In the genomic region with DNA sequence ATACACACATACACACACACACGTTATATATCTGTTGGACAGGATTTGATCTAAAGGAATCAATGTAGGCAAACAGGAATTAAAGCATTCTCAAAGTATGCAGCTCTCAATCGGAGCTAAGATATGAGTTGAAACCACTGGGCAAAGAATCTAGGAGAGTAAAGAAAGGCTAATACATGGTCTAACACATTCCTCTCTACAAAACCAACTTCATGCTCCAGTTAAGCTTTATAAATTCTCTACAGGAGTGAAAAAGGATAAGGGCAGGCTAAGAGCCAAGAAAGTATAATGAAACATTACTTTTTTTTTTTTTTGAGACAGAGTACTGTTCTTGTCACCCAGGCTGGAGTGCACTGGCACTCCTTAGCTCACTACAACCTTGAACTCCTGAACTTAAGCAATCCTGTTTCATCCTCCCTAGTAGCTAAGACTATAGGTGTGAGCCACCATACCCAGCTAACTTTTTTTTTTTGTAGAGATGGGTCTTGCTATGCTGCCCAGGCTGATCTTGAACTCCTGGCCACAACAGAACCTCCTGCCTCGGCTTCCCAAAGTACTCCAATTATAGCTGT, we compare ENCODE assay signal across 18 cellular contexts. TPM values are rescaled to one million over a fixed set of nuclear protein-coding genes. Genes with fewer than 3 reads are reported as not detected.
DNase-seq lines count a peak whose midpoint lies in the region; ATAC-seq and TF ChIP-seq lines count a peak whose summit lies in the region.
"Had no signal": no experiment of that assay in that cellular context is flagged by ENCODE, and none has a peak within 500 bp of the region (broad histone marks: within the 10 kb centered on the region; RNA-seq: fewer than 3 reads in every experiment).

No MANE protein-coding gene starts in this region.

- H3K4me1 ChIP-seq in heart left ventricle (peaks cover 0 to 75% (median 55%) of the 10 kb centered on the region in 12 donors), parathyroid adenoma (no peaks in the 10 kb centered on the region), tibial nerve (peaks cover 9 to 89% (median 43%) of the 10 kb centered on the region in 4 donors)
- H3K4me1 ChIP-seq: foreskin keratinocyte had no signal

- H3K4me1 Mint-ChIP-seq in activated naive CD8-positive, alpha-beta T cell (ENCODE audit: low read depth), result peaks cover 75% of the 10 kb centered on the region
- peaks cover 43% of the 10 kb centered on the region for H3K4me1 Mint-ChIP-seq in activated naive CD8-positive, alpha-beta T cell treated with anti-CD3 and anti-CD28 coated beads, Interleukin-2, amount 50 U/mL, for 24 hours

- no peaks in the 10 kb centered on the region for H3K27me3 Mint-ChIP-seq in activated naive CD8-positive, alpha-beta T cell
- H3K27me3 Mint-ChIP-seq in activated naive CD8-positive, alpha-beta T cell treated with anti-CD3 and anti-CD28 coated beads, Interleukin-2, amount 50 U/mL, for 24 hours, result no peaks in the 10 kb centered on the region
- H3K27me3 Mint-ChIP-seq: activated CD4-positive, alpha-beta T cell treated with anti-CD3 and anti-CD28 coated beads, Interleukin-2, amount 10 ng/mL, durations not matched to agents 24 days and 14 days had no signal

- H3K36me3 ChIP-seq in heart left ventricle, result peaks cover 0 to 94% (median 73%) of the 10 kb centered on the region in 9 donors
- peaks cover 3% of the 10 kb centered on the region for H3K36me3 ChIP-seq in parathyroid adenoma (ENCODE audit: control insufficient read depth, insufficient read depth, low read length)
- peaks cover 0 to 60% (median 26%) of the 10 kb centered on the region in 3 donors for H3K36me3 ChIP-seq in tibial nerve

- H3K27ac ChIP-seq in heart left ventricle, result peak overlapping the region in 9 of 12 donors; percentile 24 to 82 (median 48)
- H3K27ac ChIP-seq in parathyroid adenoma, result no peak overlapping the region
- peak overlapping the region; percentile 6 to 95 (median 62) for H3K27ac ChIP-seq in tibial nerve
- H3K27ac ChIP-seq: foreskin keratinocyte, RWPE1 had no signal

- WGBS in heart left ventricle, 4 donors, result 73 to 85% (median 80%) methylated on average over 3 of the region's 3 CpGs
- WGBS in tibial nerve, 2 donors, result 64 to 69% methylated on average over 3 of the region's 3 CpGs

- H3K79me2 ChIP-seq in parathyroid adenoma, result peaks cover 4% of the 10 kb centered on the region

- no peak for TF ChIP-seq CTCF in heart left ventricle (IDR thresholded peaks at IDR 0.05)
- TF ChIP-seq CTCF in parathyroid adenoma (IDR thresholded peaks at IDR 0.05), result no peak
- TF ChIP-seq CTCF in tibial nerve (IDR thresholded peaks at IDR 0.05), result no peak

- H3K9me3 ChIP-seq in heart left ventricle (no peaks in the 10 kb centered on the region), parathyroid adenoma (ENCODE audit: control insufficient read depth, low read length) (no peaks in the 10 kb centered on the region), tibial nerve (no peaks in the 10 kb centered on the region)

- peak overlapping the region; percentile 55 for H3K27ac Mint-ChIP-seq in activated naive CD8-positive, alpha-beta T cell
- H3K27ac Mint-ChIP-seq in activated naive CD8-positive, alpha-beta T cell treated with anti-CD3 and anti-CD28 coated beads, Interleukin-2, amount 50 U/mL, for 24 hours, result no peak overlapping the region
- H3K27ac Mint-ChIP-seq: activated CD4-positive, alpha-beta T cell treated with anti-CD3 and anti-CD28 coated beads, Interleukin-2, amount 10 ng/mL, durations not matched to agents 24 days and 14 days had no signal

- DNase-seq in activated naive CD8-positive, alpha-beta T cell treated with anti-CD3 and anti-CD28 coated beads, Interleukin-2, amount 50 U/mL, for 24 hours, result no peak
- DNase-seq in heart left ventricle (no peak), tibial nerve (ENCODE audit: low spot score in 2 of 2) (no peak)
- no peak for DNase-seq in activated CD8-positive, alpha-beta memory T cell treated with anti-CD3 and anti-CD28 coated beads, Interleukin-2, amount 50 U/mL, for 4 hours
- DNase-seq: activated CD4-positive, alpha-beta T cell treated with anti-CD3 and anti-CD28 coated beads, Interleukin-2, amount 10 ng/mL, durations not matched to agents 24 days and 14 days; activated CD8-positive, alpha-beta memory T cell treated with anti-CD3 and anti-CD28 coated beads, Interleukin-2, amount 50 U/mL, for 48 hours; foreskin keratinocyte; Karpas-422; NCI-H1092 treated with DMSO at 0.1 percent for 48 hours; NCI-H2081; NCI-H510A treated with DMSO at 0.1 percent for 48 hours; stimulated activated naive CD4-positive, alpha-beta T cell; SW 1271 had no signal

- H3K4me2 ChIP-seq in parathyroid adenoma (ENCODE audit: low read length), result peak overlapping the region; percentile 42

- no peak overlapping the region for H3K4me3 Mint-ChIP-seq in activated naive CD8-positive, alpha-beta T cell
- no peak overlapping the region for H3K4me3 Mint-ChIP-seq in activated naive CD8-positive, alpha-beta T cell treated with anti-CD3 and anti-CD28 coated beads, Interleukin-2, amount 50 U/mL, for 24 hours
- H3K4me3 Mint-ChIP-seq: activated CD4-positive, alpha-beta T cell treated with anti-CD3 and anti-CD28 coated beads, Interleukin-2, amount 10 ng/mL, durations not matched to agents 24 days and 14 days had no signal

- H3K27me3 ChIP-seq in heart left ventricle, result no peaks in the 10 kb centered on the region
- H3K27me3 ChIP-seq in parathyroid adenoma (ENCODE audit: control insufficient read depth, insufficient read depth, low read length), result no peaks in the 10 kb centered on the region
- no peaks in the 10 kb centered on the region for H3K27me3 ChIP-seq in tibial nerve
- H3K27me3 ChIP-seq: foreskin keratinocyte had no signal

- no peak overlapping the region for H2AFZ ChIP-seq in parathyroid adenoma

- intact Hi-C loops in heart left ventricle (cut with DNase I), result no loop called here

- no peak for TF ChIP-seq EP300 in tibial nerve (IDR thresholded peaks at IDR 0.05)

- TF ChIP-seq POLR2A in heart left ventricle (IDR thresholded peaks at IDR 0.05) (no peak), tibial nerve (IDR thresholded peaks at IDR 0.05) (no peak)

- H3K4me3 ChIP-seq in heart left ventricle, result no peak overlapping the region
- H3K4me3 ChIP-seq in parathyroid adenoma (ENCODE audit: low read depth, low read length), result no peak overlapping the region
- peak overlapping the region in 1 of 4 donors; percentile 2 for H3K4me3 ChIP-seq in tibial nerve

- peaks cover 14% of the 10 kb centered on the region for H3K36me3 Mint-ChIP-seq in activated naive CD8-positive, alpha-beta T cell
- H3K36me3 Mint-ChIP-seq in activated naive CD8-positive, alpha-beta T cell treated with anti-CD3 and anti-CD28 coated beads, Interleukin-2, amount 50 U/mL, for 24 hours (ENCODE audit: low read depth), result peaks cover 55% of the 10 kb centered on the region

- H3K9me3 Mint-ChIP-seq in activated naive CD8-positive, alpha-beta T cell (ENCODE audit: low read depth), result no peaks in the 10 kb centered on the region
- no peaks in the 10 kb centered on the region for H3K9me3 Mint-ChIP-seq in activated naive CD8-positive, alpha-beta T cell treated with anti-CD3 and anti-CD28 coated beads, Interleukin-2, amount 50 U/mL, for 24 hours
- H3K9me3 Mint-ChIP-seq: activated CD4-positive, alpha-beta T cell treated with anti-CD3 and anti-CD28 coated beads, Interleukin-2, amount 10 ng/mL, durations not matched to agents 24 days and 14 days had no signal

- no peak for ATAC-seq in activated naive CD8-positive, alpha-beta T cell treated with anti-CD3 and anti-CD28 coated beads, Interleukin-2, amount 50 U/mL, for 24 hours
- ATAC-seq in heart left ventricle, result peak in 2 of 4 donors; percentile 34 to 47
- no peak for ATAC-seq in HG03108 (IDR thresholded peaks at IDR 0.05; ENCODE audit: unreplicated experiment)
- no peak for ATAC-seq in HG03175 (IDR thresholded peaks at IDR 0.05; ENCODE audit: unreplicated experiment)
- ATAC-seq: foreskin keratinocyte had no signal

- no peak overlapping the region for H3K9ac ChIP-seq in parathyroid adenoma

RNA-seq across cellular contexts. Expression of a gene that starts 10.6 kb away (rescaled TPM):
- total RNA-seq in heart left ventricle (10 to 100 TPM; 27.5 to 50.0 (median 32.1) TPM), tibial nerve (100 to 1,000 TPM; 156 to 223 (median 175) TPM)
- polyA plus RNA-seq in heart left ventricle, result 10 to 100 TPM; 11.8 to 27.2 TPM

RNA-seq across cellular contexts. Expression of a gene that starts 24.4 kb away (rescaled TPM):
- total RNA-seq in heart left ventricle (10 to 100 TPM; 12.3 to 19.1 (median 15.9) TPM), tibial nerve (10 to 100 TPM; 28.8 to 47.3 (median 35.1) TPM)
- 10 to 100 TPM; 11.8 to 18.2 TPM for polyA plus RNA-seq in heart left ventricle
